20 cellular contexts compared by ENCODE assay signal in the genomic region with DNA sequence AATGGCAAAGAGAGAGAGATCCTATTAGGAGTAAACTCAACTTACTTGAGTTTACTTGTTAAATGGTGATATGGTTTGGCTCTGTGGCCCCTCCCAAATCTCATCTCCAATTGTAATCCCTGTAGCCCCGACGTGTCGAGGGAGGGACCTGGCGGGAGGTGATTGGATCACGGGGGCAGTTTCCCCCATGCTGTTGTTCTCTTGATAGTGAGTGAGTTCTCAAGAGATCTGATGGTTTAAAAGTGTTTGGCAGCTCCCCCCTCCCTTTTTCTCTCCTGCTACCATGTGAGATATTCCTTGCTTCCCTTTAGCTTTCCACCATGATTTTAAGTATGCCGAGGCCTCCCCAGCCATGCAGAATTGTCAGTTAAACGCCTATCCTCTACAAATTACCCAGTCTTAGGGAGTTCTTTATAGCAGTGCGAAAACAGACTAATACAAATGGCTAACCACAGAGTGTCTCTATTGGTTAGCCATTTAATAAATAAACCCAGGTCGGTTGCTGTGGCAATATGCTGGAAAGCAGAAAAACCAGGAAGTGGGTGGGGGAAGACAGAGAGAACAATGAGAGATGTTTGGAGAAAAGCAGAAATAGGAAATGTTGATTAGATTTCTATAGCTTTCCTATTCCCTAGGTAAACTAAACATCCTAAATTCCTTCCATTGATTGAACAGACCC. TPM values are rescaled to one million over a fixed set of nuclear protein-coding genes. Genes with fewer than 3 reads are reported as not detected.
DNase-seq lines count a peak whose midpoint lies in the region; ATAC-seq and TF ChIP-seq lines count a peak whose summit lies in the region.
"Had no signal": no experiment of that assay in that cellular context is flagged by ENCODE, and none has a peak within 500 bp of the region (broad histone marks: within the 10 kb centered on the region; RNA-seq: fewer than 3 reads in every experiment).

No MANE protein-coding gene starts in this region.

- TF ChIP-seq CTCF in CD14-positive monocyte (IDR thresholded peaks at IDR 0.05) = no peak
- TF ChIP-seq CTCF in kidney epithelial cell (IDR thresholded peaks at IDR 0.05; ENCODE audit: insufficient read depth, low read length, poor library complexity, severe bottlenecking) = no peak
- TF ChIP-seq CTCF in natural killer cell (IDR thresholded peaks at IDR 0.05) = no peak

- peak overlapping the region in 1 of 2 donors; percentile 78 for H3K4me3 Mint-ChIP-seq in CD14-positive monocyte
- H3K4me3 Mint-ChIP-seq in natural killer cell = no peak overlapping the region
- H3K4me3 Mint-ChIP-seq: activated T-cell treated with anti-CD3 and anti-CD28 coated beads, Interleukin-2, amount 50 U/mL, for 24 hours; HFFc6 had no signal

- H3K36me3 Mint-ChIP-seq in CD14-positive monocyte = peaks cover 0 to under 1% of the 10 kb centered on the region in 2 donors
- no peaks in the 10 kb centered on the region for H3K36me3 Mint-ChIP-seq in natural killer cell
- H3K36me3 Mint-ChIP-seq: IgD-negative memory B cell had no signal

- H3K9me3 ChIP-seq in HAP-1 = no peaks in the 10 kb centered on the region
- H3K9me3 ChIP-seq: body of pancreas, esophagus squamous epithelium, heart right ventricle, ovary, suprapubic skin had no signal

- in situ Hi-C loops in HAP-1 (cut with MboI; ENCODE audit: low sequenced_read_pairs) = loop anchor here (25.0 kb wide), 1 partner anchor 303 kb away; no protein-coding TSS in a partner anchor

- H3K27me3 Mint-ChIP-seq in CD14-positive monocyte (ENCODE audit: low read depth in 3 of 3) = no peaks in the 10 kb centered on the region
- H3K27me3 Mint-ChIP-seq in natural killer cell (ENCODE audit: low read depth in 2 of 2) = no peaks in the 10 kb centered on the region
- H3K27me3 Mint-ChIP-seq: activated T-cell treated with anti-CD3 and anti-CD28 coated beads, Interleukin-2, amount 50 U/mL, for 24 hours; IgD-negative memory B cell had no signal

- H3K4me3 ChIP-seq in kidney epithelial cell (ENCODE audit: low read depth, low read length) (no peak overlapping the region), HAP-1 (no peak overlapping the region)
- H3K4me3 ChIP-seq: body of pancreas, dorsolateral prefrontal cortex, esophagus squamous epithelium, heart right ventricle, ovary, suprapubic skin had no signal

- DNase-seq in CD14-positive monocyte (ENCODE audit: low spot score) = no peak
- DNase-seq in Kasumi-1 (lab: John Stamatoyannopoulos, UW) = peak; percentile 46 to 53
- DNase-seq in SKM-1 treated with dmso at 0.1 percent for 144 hours (lab: John Stamatoyannopoulos, UW; ENCODE audit: unreplicated experiment) = peak; percentile 24
- DNase-seq in kidney epithelial cell (ENCODE audit: low read depth) = peak; percentile 50
- no peak for DNase-seq in medulla oblongata (ENCODE audit: extremely low spot score)
- DNase-seq in UCSD-AML1 (lab: John Stamatoyannopoulos, UW; ENCODE audit: unreplicated experiment) = no peak
- no peak for DNase-seq in natural killer cell
- DNase-seq in HAP-1 (ENCODE audit: low spot score in 2 of 2) = no peak
- DNase-seq: activated T-cell treated with anti-CD3 and anti-CD28 coated beads, Interleukin-2, amount 50 U/mL, for 24 hours; body of pancreas; dorsolateral prefrontal cortex; esophagus squamous epithelium; heart right ventricle; HFFc6; NCI-H226; ovary; stimulated activated CD4-positive, alpha-beta T cell treated with anti-CD3 and anti-CD28 coated beads, Interleukin-2, amount 100 ng/mL, for 48 hours had no signal

- no peak for ATAC-seq in natural killer cell
- ATAC-seq: activated naive CD4-positive, alpha-beta T cell treated with anti-CD3 and anti-CD28 coated beads, Interleukin-2, amount 50 U/mL, for 72 hours; body of pancreas; heart right ventricle had no signal

- H3K9me3 Mint-ChIP-seq in CD14-positive monocyte = peaks cover 0 to 2% (median 0%) of the 10 kb centered on the region in 7 donors
- no peaks in the 10 kb centered on the region for H3K9me3 Mint-ChIP-seq in natural killer cell
- H3K9me3 Mint-ChIP-seq: activated naive CD4-positive, alpha-beta T cell treated with anti-CD3 and anti-CD28 coated beads, Interleukin-2, amount 50 U/mL, for 72 hours; activated T-cell treated with anti-CD3 and anti-CD28 coated beads, Interleukin-2, amount 50 U/mL, for 24 hours had no signal

- H3K4me1 ChIP-seq in HAP-1 = peaks cover 15% of the 10 kb centered on the region

- intact Hi-C loops in CD14-positive monocyte (cut with micrococcal nuclease) (no loop called here), natural killer cell (cut with micrococcal nuclease) (no loop called here)

- no peaks in the 10 kb centered on the region for H3K27me3 ChIP-seq in kidney epithelial cell (ENCODE audit: control insufficient read depth, insufficient read depth, low read length)
- H3K27me3 ChIP-seq in HAP-1 (ENCODE audit: low read depth) = no peaks in the 10 kb centered on the region
- H3K27me3 ChIP-seq: body of pancreas, dorsolateral prefrontal cortex, esophagus squamous epithelium, heart right ventricle, ovary, suprapubic skin had no signal

- peaks cover 32% of the 10 kb centered on the region for H3K4me1 Mint-ChIP-seq in CD14-positive monocyte
- peaks cover 9 to 18% of the 10 kb centered on the region in 2 donors for H3K4me1 Mint-ChIP-seq in natural killer cell

- H3K27ac Mint-ChIP-seq in CD14-positive monocyte = peak overlapping the region in 6 of 7 donors; percentile 41 to 81 (median 69)
- no peak overlapping the region for H3K27ac Mint-ChIP-seq in natural killer cell
- H3K27ac Mint-ChIP-seq: activated naive CD4-positive, alpha-beta T cell treated with anti-CD3 and anti-CD28 coated beads, Interleukin-2, amount 50 U/mL, for 72 hours; activated T-cell treated with anti-CD3 and anti-CD28 coated beads, Interleukin-2, amount 50 U/mL, for 24 hours; HFFc6; IgD-negative memory B cell had no signal

- H3K36me3 ChIP-seq in kidney epithelial cell (ENCODE audit: control insufficient read depth, insufficient read depth, low read length) (no peaks in the 10 kb centered on the region), HAP-1 (replicated peaks) (no peaks in the 10 kb centered on the region)
- H3K36me3 ChIP-seq: esophagus squamous epithelium, heart right ventricle, ovary, suprapubic skin had no signal

RNA-seq across cellular contexts. Expression of a gene that starts 3.0 kb away (rescaled TPM):
- polyA plus RNA-seq in CD14-positive monocyte = 100 to 1,000 TPM in 1 of 2 donors, 10 to 100 TPM in 1; 88.8 to 108 TPM
- total RNA-seq in kidney epithelial cell (17.2 and 20.2 TPM in 2 replicates), natural killer cell (10 to 100 TPM; 19.4 to 25.8 (median 22.3) TPM)

Comparison
In these comparisons a context has a peak if more than half of its experiments do, and no peak if none do; other contexts are left out.
1. DNase-seq: peak in Kasumi-1 (2 of 2), SKM-1 treated with dmso at 0.1 percent for 144 hours (single experiment) and kidney epithelial cell (single experiment); none in CD14-positive monocyte (single experiment), medulla oblongata (single experiment), UCSD-AML1 (single experiment), natural killer cell (single experiment) and HAP-1 (0 of 2).
2. H3K27ac Mint-ChIP-seq: peak in CD14-positive monocyte (6 of 7); none in natural killer cell (0 of 2).